32 cellular contexts compared by ENCODE assay signal in the genomic region with DNA sequence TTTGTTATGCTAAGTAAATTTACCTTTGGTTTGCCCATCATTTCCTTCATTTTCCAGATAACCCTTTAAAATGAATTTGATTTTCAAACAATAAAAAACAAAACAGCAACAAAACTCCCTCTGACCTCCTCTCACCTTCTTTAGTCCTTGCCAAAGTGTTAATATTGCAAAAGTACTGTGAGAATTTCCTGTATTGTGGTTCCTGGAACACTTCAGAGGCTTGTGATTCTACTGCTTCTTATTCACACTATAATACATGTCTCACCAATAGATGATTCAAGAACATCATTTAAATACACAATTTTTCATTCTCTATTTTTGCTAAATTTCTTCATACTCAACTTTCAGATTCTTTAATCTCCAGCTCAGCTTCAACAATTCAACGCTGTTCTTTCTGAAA. TPM values are rescaled to one million over a fixed set of nuclear protein-coding genes. Genes with fewer than 3 reads are reported as not detected.
A peak's percentile ranks its signal among the peaks of the same experiment; 100 is the strongest.
DNase-seq lines count a peak whose midpoint lies in the region; ATAC-seq, FAIRE-seq and TF ChIP-seq lines count a peak whose summit lies in the region.
"Had no signal": no experiment of that assay in that cellular context is flagged by ENCODE, and none has a peak within 500 bp of the region (broad histone marks: within the 10 kb centered on the region; RNA-seq: fewer than 3 reads in every experiment).

TSS of gene KLRD1 (plus strand) at position 241 of the 400 bp plus-strand sequence. CDS start 208 bp downstream, outside the sequence.

- H3K79me2 ChIP-seq in endothelial cell of umbilical vein (ENCODE audit: control insufficient read depth, insufficient read depth, low read length), result no peaks in the 10 kb centered on the region

- CTCF ChIA-PET in activated CD8-positive, alpha-beta T cell treated with anti-CD3 and anti-CD28 coated beads for 36 hours (lab: Charles Lee), result interaction anchor here (0.6 to 1.5 kb wide), 5 partner anchors 10 to 255 kb away, joined by 3 to 5 read pairs (median 3); no protein-coding TSS in a partner anchor
- CTCF ChIA-PET in endothelial cell of umbilical vein (lab: Charles Lee), result interaction anchor here (1.6 kb wide), 1 partner anchor 19 kb away, joined by 3 read pairs; no protein-coding TSS in a partner anchor

- H3K27ac ChIP-seq in endothelial cell of umbilical vein (ENCODE audit: insufficient read depth, low read depth, low read length), result no peak within 1 kb of the TSS
- H3K27ac ChIP-seq: psoas muscle, sigmoid colon, tibial artery had no signal

- peaks cover 16% of the 10 kb centered on the region for H3K4me1 ChIP-seq in endothelial cell of umbilical vein (ENCODE audit: control insufficient read depth, extremely low read depth, insufficient read depth, low read length)
- H3K4me1 ChIP-seq: heart left ventricle, psoas muscle, stomach, tibial artery had no signal

- H3K4me1 Mint-ChIP-seq in activated T-cell treated with anti-CD3 and anti-CD28 coated beads, Interleukin-2, amount 50 U/mL, for 24 hours (ENCODE audit: low read depth), result peaks cover 39% of the 10 kb centered on the region
- H3K4me1 Mint-ChIP-seq in activated CD8-positive, alpha-beta T cell treated with anti-CD3 and anti-CD28 coated beads for 36 hours (ENCODE audit: low read depth), result peaks cover 43% of the 10 kb centered on the region
- H3K4me1 Mint-ChIP-seq in natural killer cell treated with Interleukin-12 subunit alpha and Interleukin-12 subunit beta and Interleukin-15 and Interleukin-18, amount 100 ng/mL, for 72 hours (ENCODE audit: low read depth in 2 of 2), result peaks cover 47 to 76% of the 10 kb centered on the region in 2 donors
- H3K4me1 Mint-ChIP-seq: CD4-positive, CD25-positive, alpha-beta regulatory T cell; memory B cell had no signal

- no peak within 1 kb of the TSS for H3K4me3 ChIP-seq in endothelial cell of umbilical vein (replicated peaks in 1 of 3; ENCODE audit: insufficient read depth in 1 of 3, low read depth in 1 of 3, low read length in 3 of 3)
- no peak within 1 kb of the TSS for H3K4me3 ChIP-seq in MG63
- H3K4me3 ChIP-seq: GM23338, psoas muscle, sigmoid colon, stomach, tibial artery had no signal

- TF ChIP-seq CTCF in activated CD8-positive, alpha-beta T cell treated with anti-CD3 and anti-CD28 coated beads for 36 hours (IDR thresholded peaks at IDR 0.05), result no peak
- no peak for TF ChIP-seq CTCF in endothelial cell of umbilical vein (IDR thresholded peaks at IDR 0.05; ENCODE audit: extremely low read depth in 1 of 2, insufficient read depth in 1 of 2, low read depth in 1 of 2, low read length in 2 of 2)

- no peak for FAIRE-seq in endothelial cell of umbilical vein (lab: Jason Lieb, UNC)
- FAIRE-seq: GM12892, TTC549 had no signal

- intact Hi-C loops in activated CD8-positive, alpha-beta T cell treated with anti-CD3 and anti-CD28 coated beads for 36 hours (cut with micrococcal nuclease), result no loop called here
- intact Hi-C loops in endothelial cell of umbilical vein (cut with micrococcal nuclease), result no loop called here

- no peak within 1 kb of the TSS for H2AFZ ChIP-seq in endothelial cell of umbilical vein (ENCODE audit: low read depth, low read length)

- H3K9ac ChIP-seq in endothelial cell of umbilical vein (replicated peaks; ENCODE audit: extremely low read depth, insufficient read depth, low read length), result no peak within 1 kb of the TSS

- dilution Hi-C loops in endothelial cell of umbilical vein (cut with MboI; ENCODE audit: extremely low pct_ligation_motif_present, low sequenced_read_pairs), result no loop called here

- no peak within 1 kb of the TSS for H3K4me2 ChIP-seq in endothelial cell of umbilical vein (ENCODE audit: insufficient read depth, low read length)
- H3K4me2 ChIP-seq: GM23338 had no signal

- H3K4me3 Mint-ChIP-seq in activated T-cell treated with anti-CD3 and anti-CD28 coated beads, Interleukin-2, amount 50 U/mL, for 24 hours, result peak within 1 kb of the TSS; percentile 58
- H3K4me3 Mint-ChIP-seq in activated CD8-positive, alpha-beta T cell treated with anti-CD3 and anti-CD28 coated beads for 36 hours, result peak within 1 kb of the TSS; percentile 66
- peak within 1 kb of the TSS; percentile 91 for H3K4me3 Mint-ChIP-seq in natural killer cell treated with Interleukin-12 subunit alpha and Interleukin-12 subunit beta and Interleukin-15 and Interleukin-18, amount 100 ng/mL, for 72 hours
- H3K4me3 Mint-ChIP-seq: activated naive CD4-positive, alpha-beta T cell treated with anti-CD3 and anti-CD28 coated beads for 36 hours; CD4-positive, CD25-positive, alpha-beta regulatory T cell; GM23338; HFFc6; memory B cell; T-helper 1 cell treated with Interleukin-12 subunit alpha and Interleukin-12 subunit beta and Interleukin-4 antibody, amounts not matched to agents 30 μg/mL and 1 μg/mL, for 36 hours had no signal

- ATAC-seq in activated CD8-positive, alpha-beta T cell treated with anti-CD3 and anti-CD28 coated beads for 36 hours, result no peak
- peak; percentile 45 to 63 for ATAC-seq in natural killer cell treated with Interleukin-12 subunit alpha and Interleukin-12 subunit beta and Interleukin-15 and Interleukin-18, amount 100 ng/mL, for 72 hours
- ATAC-seq in HG03457 (IDR thresholded peaks at IDR 0.05; ENCODE audit: unreplicated experiment), result no peak
- ATAC-seq: GM23338, heart left ventricle, left cardiac atrium, psoas muscle had no signal

- H3K27me3 ChIP-seq in endothelial cell of umbilical vein (ENCODE audit: control insufficient read depth in 2 of 2, insufficient read depth in 2 of 2, low read length in 2 of 2) (no peaks in the 10 kb centered on the region), MG63 (no peaks in the 10 kb centered on the region)
- H3K27me3 ChIP-seq: heart left ventricle, sigmoid colon, stomach, tibial artery had no signal

- no TSS peak for BruUV-seq in endothelial cell of umbilical vein (replicated peaks; lab: Mats Ljungman, UMichigan)

- H3K36me3 Mint-ChIP-seq in activated T-cell treated with anti-CD3 and anti-CD28 coated beads, Interleukin-2, amount 50 U/mL, for 24 hours (ENCODE audit: low read depth), result no peaks in the 10 kb centered on the region
- H3K36me3 Mint-ChIP-seq in activated CD8-positive, alpha-beta T cell treated with anti-CD3 and anti-CD28 coated beads for 36 hours (ENCODE audit: low read depth), result peaks cover 5% of the 10 kb centered on the region
- H3K36me3 Mint-ChIP-seq in natural killer cell treated with Interleukin-12 subunit alpha and Interleukin-12 subunit beta and Interleukin-15 and Interleukin-18, amount 100 ng/mL, for 72 hours, result peaks cover 34% of the 10 kb centered on the region
- H3K36me3 Mint-ChIP-seq: CD4-positive, CD25-positive, alpha-beta regulatory T cell; memory B cell had no signal

- TF ChIP-seq POLR2A in endothelial cell of umbilical vein (IDR thresholded peaks at IDR 0.05; ENCODE audit: low read depth, low read length), result no peak

- peak within 1 kb of the TSS; percentile 58 for H3K27ac Mint-ChIP-seq in activated T-cell treated with anti-CD3 and anti-CD28 coated beads, Interleukin-2, amount 50 U/mL, for 24 hours
- peak within 1 kb of the TSS; percentile 88 for H3K27ac Mint-ChIP-seq in activated CD8-positive, alpha-beta T cell treated with anti-CD3 and anti-CD28 coated beads for 36 hours
- peak within 1 kb of the TSS; percentile 97 for H3K27ac Mint-ChIP-seq in natural killer cell treated with Interleukin-12 subunit alpha and Interleukin-12 subunit beta and Interleukin-15 and Interleukin-18, amount 100 ng/mL, for 72 hours
- H3K27ac Mint-ChIP-seq: activated naive CD4-positive, alpha-beta T cell treated with anti-CD3 and anti-CD28 coated beads for 36 hours; GM23338; HFFc6; memory B cell; T-helper 1 cell treated with Interleukin-12 subunit alpha and Interleukin-12 subunit beta and Interleukin-4 antibody, amounts not matched to agents 30 μg/mL and 1 μg/mL, for 36 hours had no signal

- H3K36me3 ChIP-seq in endothelial cell of umbilical vein (ENCODE audit: control insufficient read depth in 2 of 2, extremely low read depth in 1 of 2, insufficient read depth in 2 of 2, low read length in 2 of 2) (no peaks in the 10 kb centered on the region), MG63 (no peaks in the 10 kb centered on the region)
- H3K36me3 ChIP-seq: heart left ventricle, sigmoid colon, stomach, tibial artery had no signal

- H3K9me3 Mint-ChIP-seq in activated T-cell treated with anti-CD3 and anti-CD28 coated beads, Interleukin-2, amount 50 U/mL, for 24 hours, result no peaks in the 10 kb centered on the region
- H3K9me3 Mint-ChIP-seq in activated CD8-positive, alpha-beta T cell treated with anti-CD3 and anti-CD28 coated beads for 36 hours, result peaks cover 8% of the 10 kb centered on the region
- H3K9me3 Mint-ChIP-seq in natural killer cell treated with Interleukin-12 subunit alpha and Interleukin-12 subunit beta and Interleukin-15 and Interleukin-18, amount 100 ng/mL, for 72 hours, result peaks cover 2% of the 10 kb centered on the region
- H3K9me3 Mint-ChIP-seq: HFFc6, memory B cell had no signal

- POLR2A ChIA-PET in activated CD8-positive, alpha-beta T cell treated with anti-CD3 and anti-CD28 coated beads for 36 hours (lab: Charles Lee), result interaction anchor here (1.3 kb wide), 1 partner anchor 247 kb away, joined by 5 read pairs; no protein-coding TSS in a partner anchor
- POLR2A ChIA-PET in endothelial cell of umbilical vein (lab: Charles Lee), result no interaction called here

- DNase-seq in activated T-cell treated with anti-CD3 and anti-CD28 coated beads, Interleukin-2, amount 50 U/mL, for 24 hours, result no peak
- no peak for DNase-seq in activated T-cell treated with anti-CD3 and anti-CD28 coated beads for 4 hours
- no peak for DNase-seq in activated CD8-positive, alpha-beta T cell treated with anti-CD3 and anti-CD28 coated beads for 36 hours
- peak; percentile 49 for DNase-seq in endothelial cell of umbilical vein (ENCODE audit: low read depth, low spot score)
- no peak for DNase-seq in natural killer cell treated with Interleukin-12 subunit alpha and Interleukin-12 subunit beta and Interleukin-15 and Interleukin-18, amount 100 ng/mL, for 72 hours (ENCODE audit: low spot score)
- DNase-seq in central memory CD4-positive, alpha-beta T cell, result no peak
- DNase-seq in MG63, result no peak
- DNase-seq: activated CD4-positive, alpha-beta T cell treated with anti-CD3 and anti-CD28 coated beads, Interleukin-2, amount 50 U/mL, for 48 hours; activated naive CD4-positive, alpha-beta T cell treated with anti-CD3 and anti-CD28 coated beads for 36 hours; CD4-positive, CD25-positive, alpha-beta regulatory T cell; DMS153; foreskin fibroblast; heart left ventricle; HFFc6; Kasumi-1; left cardiac atrium; NCI-H146; NCI-H2107; nucleus accumbens; psoas muscle; sigmoid colon; stimulated activated CD4-positive, alpha-beta T cell treated with anti-CD3 and anti-CD28 coated beads, Interleukin-15, amount 100 ng/mL, for 24 hours; stomach; tibial artery had no signal

- peaks cover 12% of the 10 kb centered on the region for H3K27me3 Mint-ChIP-seq in activated T-cell treated with anti-CD3 and anti-CD28 coated beads, Interleukin-2, amount 50 U/mL, for 24 hours
- H3K27me3 Mint-ChIP-seq in activated CD8-positive, alpha-beta T cell treated with anti-CD3 and anti-CD28 coated beads for 36 hours, result no peaks in the 10 kb centered on the region
- no peaks in the 10 kb centered on the region for H3K27me3 Mint-ChIP-seq in natural killer cell treated with Interleukin-12 subunit alpha and Interleukin-12 subunit beta and Interleukin-15 and Interleukin-18, amount 100 ng/mL, for 72 hours
- H3K27me3 Mint-ChIP-seq: CD4-positive, CD25-positive, alpha-beta regulatory T cell; memory B cell had no signal

- no peaks in the 10 kb centered on the region for H3K9me3 ChIP-seq in endothelial cell of umbilical vein (replicated peaks; ENCODE audit: control insufficient read depth, insufficient read depth, low read length)
- no peaks in the 10 kb centered on the region for H3K9me3 ChIP-seq in MG63
- H3K9me3 ChIP-seq: heart left ventricle, psoas muscle, sigmoid colon, stomach, tibial artery had no signal

- H4K20me1 ChIP-seq in endothelial cell of umbilical vein (replicated peaks; ENCODE audit: control insufficient read depth, extremely low read depth, insufficient read depth, low read length), result no peaks in the 10 kb centered on the region

- no peaks in the 10 kb centered on the region for H3K9me1 ChIP-seq in endothelial cell of umbilical vein (replicated peaks; ENCODE audit: control insufficient read depth, extremely low read depth, insufficient read depth, low read length)

RNA-seq across cellular contexts. Expression of gene KLRD1, which starts in this region (rescaled TPM):
- 10 to 100 TPM in 1 of 2 experiments, 1 to 10 TPM in 1; 6.9 to 10.8 TPM for total RNA-seq in activated CD8-positive, alpha-beta T cell treated with anti-CD3 and anti-CD28 coated beads for 36 hours
- total RNA-seq in endothelial cell of umbilical vein, result 0.13 and 0.18 TPM in 2 replicates
- 0.06 and 0.15 TPM in 2 replicates for polyA plus RNA-seq in endothelial cell of umbilical vein
- 0.01 and 0.05 TPM in 2 replicates for polyA plus RNA-seq in endothelial cell of umbilical vein (2011; cell fraction: cytosol; rRNA removed)
- polyA plus RNA-seq in endothelial cell of umbilical vein (2011; cell fraction: nucleus; rRNA removed), result 0.53 and 0.85 TPM in 2 replicates
- polyA plus RNA-seq in endothelial cell of umbilical vein (2012), result 0.21 and 0.63 TPM in 2 replicates
- polyA minus RNA-seq in endothelial cell of umbilical vein, result 0.39 and 0.40 TPM in 2 replicates
- polyA minus RNA-seq in endothelial cell of umbilical vein (2011; cell fraction: cytosol; rRNA and poly(A)+ RNA removed), result not detected
- 1.2 and 1.3 TPM in 2 replicates for polyA minus RNA-seq in endothelial cell of umbilical vein (2011; cell fraction: nucleus; rRNA and poly(A)+ RNA removed)
- 100 to 1,000 TPM in 1 of 2 donors, 10 to 100 TPM in 1; 58.2 to 197 TPM for total RNA-seq in natural killer cell treated with Interleukin-12 subunit alpha and Interleukin-12 subunit beta and Interleukin-15 and Interleukin-18, amount 100 ng/mL, for 72 hours
- not detected in 2 replicates for total RNA-seq in MG63 (2014; rRNA removed; shearing (Covaris generic); ENCODE audit: low replicate concordance)
- total RNA-seq: A172, epithelial cell of proximal tubule had no signal

Comparison
In these comparisons a context has a peak if more than half of its experiments do, and no peak if none do; other contexts are left out.
1. RNA of gene KLRD1 (total RNA-seq): 58.2 to 197 TPM in natural killer cell treated with Interleukin-12 subunit alpha and Interleukin-12 subunit beta and Interleukin-15 and Interleukin-18, amount 100 ng/mL, for 72 hours; 6.9 to 10.8 TPM in activated CD8-positive, alpha-beta T cell treated with anti-CD3 and anti-CD28 coated beads for 36 hours, 0.13 to 0.18 TPM in endothelial cell of umbilical vein and not detected in MG63; every median in the first group is over 4 times any median in the second.
2. ATAC-seq: peak in natural killer cell treated with Interleukin-12 subunit alpha and Interleukin-12 subunit beta and Interleukin-15 and Interleukin-18, amount 100 ng/mL, for 72 hours (2 of 2); none in activated CD8-positive, alpha-beta T cell treated with anti-CD3 and anti-CD28 coated beads for 36 hours (single experiment) and HG03457 (single experiment).
3. Peak in every context shown above with its lines, with median percentiles within 50 percentile points of each other: H3K27ac Mint-ChIP-seq and H3K4me3 Mint-ChIP-seq.